Comparison of ENCODE assay signal across 18 cellular contexts in the genomic region with DNA sequence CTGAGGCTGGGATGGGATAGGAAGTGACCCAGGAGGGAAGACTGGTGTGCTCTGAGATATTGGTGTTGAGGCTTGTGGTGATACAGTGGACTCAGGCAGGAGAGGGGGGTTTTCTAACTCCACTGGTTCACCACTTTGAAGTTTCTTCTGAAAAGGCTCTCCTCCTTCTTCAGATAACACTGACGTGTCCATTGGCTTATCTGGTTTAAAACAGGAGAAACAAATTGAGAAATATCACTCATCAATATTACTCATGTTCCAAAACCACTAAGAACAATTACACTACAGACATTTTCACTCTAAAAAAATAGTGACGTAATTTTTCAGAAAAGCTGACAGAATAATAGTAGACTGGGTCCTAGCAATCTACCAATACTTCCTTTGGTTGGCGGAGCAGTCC. TPM values are rescaled to one million over a fixed set of nuclear protein-coding genes. Genes with fewer than 3 reads are reported as not detected.
A peak's percentile ranks its signal among the peaks of the same experiment; 100 is the strongest.
DNase-seq lines count a peak whose midpoint lies in the region; ATAC-seq, FAIRE-seq and TF ChIP-seq lines count a peak whose summit lies in the region.
"Had no signal": no experiment of that assay in that cellular context is flagged by ENCODE, and none has a peak within 500 bp of the region (broad histone marks: within the 10 kb centered on the region; RNA-seq: fewer than 3 reads in every experiment).

No MANE protein-coding gene starts in this region.

- FAIRE-seq in K562 (lab: Jason Lieb, UNC) = peak; percentile 78
- FAIRE-seq: GM18507 had no signal

- peak; percentile 56; the same call in 1 of the 2 replicates for TF ChIP-seq EP300 in K562 (IDR thresholded peaks at IDR 0.05; ENCODE audit: low read length)

- intact Hi-C loops in K562 (cut with micrococcal nuclease) = no loop called here
- intact Hi-C loops in left ventricle myocardium superior (cut with micrococcal nuclease) = no loop called here

- peak; percentile 29 for DNase-seq in GM03348 (ENCODE audit: low spot score)
- peak; percentile 58 for DNase-seq in LHCN-M2 (ENCODE audit: low read depth)
- peak; percentile 65 to 80 (median 72) for DNase-seq in K562 (ENCODE audit: extremely low read depth in 1 of 4, low spot score in 3 of 4)
- DNase-seq in kidney glomerular epithelial cell (lab: John Stamatoyannopoulos, UW) = peak; percentile 3
- DNase-seq in DMS114 treated with DMSO at 0.1 percent for 48 hours (lab: John Stamatoyannopoulos, UW; ENCODE audit: unreplicated experiment) = no peak
- DNase-seq in left ventricle myocardium superior = no peak
- DNase-seq: activated CD8-positive, alpha-beta memory T cell treated with anti-CD3 and anti-CD28 coated beads, Interleukin-2, amount 50 U/mL, for 48 hours; DMS153; NCI-H1436; RPMI8226; trophoblast cell had no signal

- no peak overlapping the region for H3K4me3 ChIP-seq in K562
- H3K4me3 ChIP-seq: gastroesophageal sphincter, lung had no signal

- no peak overlapping the region for H2AFZ ChIP-seq in K562 (ENCODE audit: low read depth, low read length)

- H3K9me3 ChIP-seq in K562 (replicated peaks; ENCODE audit: control insufficient read depth, insufficient read depth, low read depth, low read length) = no peaks in the 10 kb centered on the region
- H3K9me3 ChIP-seq: gastroesophageal sphincter had no signal

- H3K27ac ChIP-seq in K562 (ENCODE audit: extremely low read depth, low read depth, low read length) = peak overlapping the region; percentile 59
- H3K27ac ChIP-seq: C4-2B, gastroesophageal sphincter had no signal

- H3K27me3 ChIP-seq in K562 (ENCODE audit: control insufficient read depth in 2 of 2, insufficient read depth in 2 of 2, low read length in 2 of 2) = no peaks in the 10 kb centered on the region
- H3K27me3 ChIP-seq: gastroesophageal sphincter had no signal

- peaks cover 3% of the 10 kb centered on the region for H3K9me1 ChIP-seq in K562 (ENCODE audit: control insufficient read depth, insufficient read depth, low read length)

- H3K9ac ChIP-seq in K562 (ENCODE audit: insufficient read depth in 1 of 2, low read depth in 2 of 2, low read length in 2 of 2) = peak overlapping the region in 1 of 2 experiments; percentile 38; a peak in 1 of 4 replicates

- TF ChIP-seq RAD21 in K562 (CRISPR knock-in tag; conservative IDR thresholded peaks at IDR 0.05 in 1 of 2, IDR thresholded peaks at IDR 0.05 in 1 of 2) = no peak

- no peak for TF ChIP-seq CTCF in K562 (IDR thresholded peaks at IDR 0.05 in 2 of 3, conservative IDR thresholded peaks at IDR 0.05 in 1 of 3; ENCODE audit: insufficient read depth in 2 of 3, low read depth in 1 of 3, low read length in 3 of 3)

- POLR2A ChIA-PET in K562 (lab: Yijun Ruan, JAX) = interaction anchor here (0.7 to 1.4 kb wide), 6 partner anchors 10 to 52 kb away, joined by 3 to 4 read pairs (median 4); no protein-coding TSS in a partner anchor

- peak overlapping the region; percentile 21; the same call in 1 of the 2 replicates for H3K4me2 ChIP-seq in K562 (ENCODE audit: insufficient read depth, low read length)

- no peaks in the 10 kb centered on the region; the same call in 1 of the 2 replicates for H4K20me1 ChIP-seq in K562 (replicated peaks; ENCODE audit: control insufficient read depth, insufficient read depth, low read length)

- peak; percentile 93 for ATAC-seq in K562
- no peak for ATAC-seq in left ventricle myocardium superior
- no peak for ATAC-seq in HG03432 (IDR thresholded peaks at IDR 0.05; ENCODE audit: unreplicated experiment)
- ATAC-seq: gastroesophageal sphincter; stimulated activated memory B cell treated with anti-CD40 and anti-IgM and Interleukin-4, amounts not matched to agents 10 μg/mL and 1 μg/mL and 100 μg/mL, for 72 hours; WTC11 had no signal

- peaks cover 4 to 14% of the 10 kb centered on the region in 2 experiments; a peak in 3 of 5 replicates for H3K4me1 ChIP-seq in K562 (replicated peaks in 1 of 2; ENCODE audit: control insufficient read depth in 2 of 2, insufficient read depth in 2 of 2, low read length in 2 of 2)
- H3K4me1 ChIP-seq: gastroesophageal sphincter had no signal

- H3K79me2 ChIP-seq in K562 (ENCODE audit: control insufficient read depth, insufficient read depth, low read length) = no peaks in the 10 kb centered on the region

- 25% methylated on average over 3 of the region's 3 CpGs for WGBS in K562 (ENCODE audit: insufficient coverage, low coverage, missing lambda C conversion rate)

- in situ Hi-C loops in K562 (cut with MboI) = no loop called here

- CTCF ChIA-PET in K562 (lab: Yijun Ruan, JAX; ENCODE audit: low intra/inter-chr PET ratio) = no interaction called here

- BruUV-seq in K562 (replicated peaks; lab: Mats Ljungman, UMichigan) = no TSS peak

- TF ChIP-seq POLR2A in K562 (conservative IDR thresholded peaks at IDR 0.05) = no peak

- peaks cover 60% of the 10 kb centered on the region for H3K36me3 ChIP-seq in K562 (ENCODE audit: control insufficient read depth, insufficient read depth, low read length)

TF ChIP-seq in K562, 482 proteins besides CTCF, POLR2A, EP300 and RAD21 (continues in another document):
- TF ChIP-seq CBFA2T3 (IDR thresholded peaks at IDR 0.05) (peak; percentile 88), HDAC2 (IDR thresholded peaks at IDR 0.05) (no peak), CEBPG (CRISPR knock-in tag; IDR thresholded peaks at IDR 0.05) (no peak), CEBPG (tag; conservative IDR thresholded peaks at IDR 0.05 in 1 of 2, IDR thresholded peaks at IDR 0.05 in 1 of 2) (peak in 1 of 2 experiments; percentile 94; a peak in 2 of 4 replicates), NFATC3 (IDR thresholded peaks at IDR 0.05) (no peak), XRCC5 (IDR thresholded peaks at IDR 0.05; ENCODE audit: low read depth, low read length) (no peak), SRSF1 (IDR thresholded peaks at IDR 0.05; ENCODE audit: low read depth, low read length) (no peak), HDGF (IDR thresholded peaks at IDR 0.05) (no peak), ZSCAN29 (IDR thresholded peaks at IDR 0.05) (no peak)
- TF ChIP-seq, protein P1, sequence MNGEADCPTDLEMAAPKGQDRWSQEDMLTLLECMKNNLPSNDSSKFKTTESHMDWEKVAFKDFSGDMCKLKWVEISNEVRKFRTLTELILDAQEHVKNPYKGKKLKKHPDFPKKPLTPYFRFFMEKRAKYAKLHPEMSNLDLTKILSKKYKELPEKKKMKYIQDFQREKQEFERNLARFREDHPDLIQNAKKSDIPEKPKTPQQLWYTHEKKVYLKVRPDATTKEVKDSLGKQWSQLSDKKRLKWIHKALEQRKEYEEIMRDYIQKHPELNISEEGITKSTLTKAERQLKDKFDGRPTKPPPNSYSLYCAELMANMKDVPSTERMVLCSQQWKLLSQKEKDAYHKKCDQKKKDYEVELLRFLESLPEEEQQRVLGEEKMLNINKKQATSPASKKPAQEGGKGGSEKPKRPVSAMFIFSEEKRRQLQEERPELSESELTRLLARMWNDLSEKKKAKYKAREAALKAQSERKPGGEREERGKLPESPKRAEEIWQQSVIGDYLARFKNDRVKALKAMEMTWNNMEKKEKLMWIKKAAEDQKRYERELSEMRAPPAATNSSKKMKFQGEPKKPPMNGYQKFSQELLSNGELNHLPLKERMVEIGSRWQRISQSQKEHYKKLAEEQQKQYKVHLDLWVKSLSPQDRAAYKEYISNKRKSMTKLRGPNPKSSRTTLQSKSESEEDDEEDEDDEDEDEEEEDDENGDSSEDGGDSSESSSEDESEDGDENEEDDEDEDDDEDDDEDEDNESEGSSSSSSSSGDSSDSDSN (IDR thresholded peaks at IDR 0.05; ENCODE audit: borderline replicate concordance in 1 of 2, low read depth in 2 of 2, low read length in 2 of 2) = no peak

RNA-seq across cellular contexts. Expression of a gene that starts 23.1 kb away (rescaled TPM):
- total RNA-seq in LHCN-M2 (2014; rRNA removed) (37.7 and 46.0 TPM in 2 replicates), K562 (2014; rRNA removed) (30.9 and 31.3 TPM in 2 replicates), K562 (2014; rRNA removed; fragmentation: Illumina TruSeq; extraction: Trizol) (37.6 and 38.1 TPM in 2 replicates), K562 (2015; rRNA removed; fragmentation: Illumina TruSeq; extraction: Trizol) (34.5 and 38.5 TPM in 2 replicates), K562 (2021) (32.8 and 32.9 TPM in 2 replicates), left ventricle myocardium superior (25.3 TPM)
- polyA plus RNA-seq in LHCN-M2 (2012) = 24.2 TPM
- total RNA-seq in K562 (2011; cell fraction: chromatin; rRNA removed; ENCODE audit: low replicate concordance) = 87.9 and 206 TPM in 2 replicates
- 50.7 and 55.4 TPM in 2 replicates for total RNA-seq in K562 (2011; cell fraction: nucleolus; rRNA removed)
- 69.3 and 81.3 TPM in 2 replicates for total RNA-seq in K562 (2011; cell fraction: nucleoplasm; rRNA removed)
- polyA plus RNA-seq in K562 (2011; rRNA removed) (58.1 and 63.3 TPM in 2 replicates), K562 (2014; fragmentation: Illumina TruSeq; extraction: Trizol) (26.7 and 29.6 TPM in 2 replicates), K562 (2014; fragmentation: Nextera tagmentation; extraction: Ambion mirVana) (1 to 10 TPM; 5.7 to 6.3 TPM), K562 (2014; rRNA removed) (22.6 and 23.2 TPM in 2 replicates)
- polyA plus RNA-seq in K562 (2011; cell fraction: cytosol; rRNA removed) = 21.5 and 33.6 TPM in 2 replicates
- 80.2 and 82.6 TPM in 2 replicates for polyA plus RNA-seq in K562 (2011; cell fraction: nucleus; rRNA removed)
- 24.7 and 25.9 TPM in 2 replicates for polyA plus RNA-seq in K562 (2012)
- polyA minus RNA-seq in K562 (2011; rRNA and poly(A)+ RNA removed) = 114 and 126 TPM in 2 replicates
- polyA minus RNA-seq in K562 (2011; cell fraction: cytosol; rRNA and poly(A)+ RNA removed) = 37.3 and 40.7 TPM in 2 replicates
- 56.7 and 78.5 TPM in 2 replicates for polyA minus RNA-seq in K562 (2011; cell fraction: nucleus; rRNA and poly(A)+ RNA removed)

RNA-seq across cellular contexts. Expression of a gene that starts 47.5 kb away (rescaled TPM):
- 52.7 and 61.2 TPM in 2 replicates for total RNA-seq in LHCN-M2 (2014; rRNA removed)
- 73.3 TPM for polyA plus RNA-seq in LHCN-M2 (2012)
- 17.4 and 19.7 TPM in 2 replicates for total RNA-seq in K562 (2011; cell fraction: chromatin; rRNA removed; ENCODE audit: low replicate concordance)
- 13.9 and 17.8 TPM in 2 replicates for total RNA-seq in K562 (2011; cell fraction: nucleolus; rRNA removed)
- 14.8 and 16.3 TPM in 2 replicates for total RNA-seq in K562 (2011; cell fraction: nucleoplasm; rRNA removed)
- total RNA-seq in K562 (2014; rRNA removed) = 9.4 and 11.8 TPM in 2 replicates
- 6.9 and 7.3 TPM in 2 replicates for total RNA-seq in K562 (2014; rRNA removed; fragmentation: Illumina TruSeq; extraction: Trizol)
- total RNA-seq in K562 (2015; rRNA removed; fragmentation: Illumina TruSeq; extraction: Trizol) = 7.6 and 9.0 TPM in 2 replicates
- total RNA-seq in K562 (2021) = 18.6 and 20.3 TPM in 2 replicates
- polyA plus RNA-seq in K562 (2011; rRNA removed) = 4.3 and 7.0 TPM in 2 replicates
- 3.9 and 5.2 TPM in 2 replicates for polyA plus RNA-seq in K562 (2011; cell fraction: cytosol; rRNA removed)
- polyA plus RNA-seq in K562 (2011; cell fraction: nucleus; rRNA removed) = 4.0 and 5.8 TPM in 2 replicates
- 8.2 and 17.3 TPM in 2 replicates for polyA plus RNA-seq in K562 (2012)
- 12.5 and 13.4 TPM in 2 replicates for polyA plus RNA-seq in K562 (2014; fragmentation: Illumina TruSeq; extraction: Trizol)
- polyA plus RNA-seq in K562 (2014; fragmentation: Nextera tagmentation; extraction: Ambion mirVana) = 1 to 10 TPM; 2.0 to 5.6 TPM
- 4.4 and 4.7 TPM in 2 replicates for polyA plus RNA-seq in K562 (2014; rRNA removed)
- polyA minus RNA-seq in K562 (2011; rRNA and poly(A)+ RNA removed) = 18.8 and 20.5 TPM in 2 replicates
- polyA minus RNA-seq in K562 (2011; cell fraction: cytosol; rRNA and poly(A)+ RNA removed) = 21.0 and 24.4 TPM in 2 replicates
- polyA minus RNA-seq in K562 (2011; cell fraction: nucleus; rRNA and poly(A)+ RNA removed) = 7.3 and 9.3 TPM in 2 replicates
- total RNA-seq in left ventricle myocardium superior = 13.0 TPM

Comparison
In these comparisons a context has a peak if more than half of its experiments do, and no peak if none do; other contexts are left out.
1. DNase-seq: peak in GM03348 (single experiment), LHCN-M2 (single experiment), K562 (4 of 4) and kidney glomerular epithelial cell (single experiment); none in DMS114 treated with DMSO at 0.1 percent for 48 hours (single experiment) and left ventricle myocardium superior (single experiment).